In the genomic region with DNA sequence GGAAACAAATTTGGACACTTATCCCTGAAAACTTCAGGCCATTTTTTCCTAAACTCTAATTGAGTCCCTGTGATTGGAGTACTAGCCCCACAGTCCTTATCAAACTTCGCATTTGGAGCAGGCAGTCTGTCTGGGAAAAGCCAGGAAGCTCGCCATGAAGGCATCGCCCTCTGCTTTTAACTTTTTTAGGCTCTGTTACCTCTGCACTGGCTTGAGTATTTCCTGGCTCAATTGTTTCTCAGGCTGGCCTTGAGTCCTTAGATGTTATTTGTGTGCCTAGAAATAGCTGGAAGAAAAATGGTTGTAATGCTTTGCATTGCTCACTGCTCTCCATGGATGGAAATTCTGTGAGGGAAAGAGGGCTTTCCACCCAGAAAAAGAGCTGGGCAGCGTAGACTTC, we compare ENCODE assay signal across 9 cellular contexts. TPM values are rescaled to one million over a fixed set of nuclear protein-coding genes. Genes with fewer than 3 reads are reported as not detected.
DNase-seq lines count a peak whose midpoint lies in the region; ATAC-seq and TF ChIP-seq lines count a peak whose summit lies in the region.
"Had no signal": no experiment of that assay in that cellular context is flagged by ENCODE, and none has a peak within 500 bp of the region (broad histone marks: within the 10 kb centered on the region; RNA-seq: fewer than 3 reads in every experiment).

No MANE protein-coding gene starts in this region.

- H3K27ac Mint-ChIP-seq in WTC11, result peak overlapping the region; percentile 94
- H3K27ac Mint-ChIP-seq in neural crest cell (ENCODE audit: unreplicated experiment), result peak overlapping the region; percentile 15
- peak overlapping the region; percentile 84 for H3K27ac Mint-ChIP-seq in type B pancreatic cell
- H3K27ac Mint-ChIP-seq: activated CD8-positive, alpha-beta T cell treated with anti-CD3 and anti-CD28 coated beads for 36 hours had no signal

- CTCF ChIA-PET in WTC11 (lab: Charles Lee), result interaction anchor here (1.0 to 1.4 kb wide), 4 partner anchors 10 to 35 kb away, joined by 3 to 6 read pairs (median 4); no protein-coding TSS in a partner anchor

- H3K9me3 Mint-ChIP-seq in WTC11 (no peaks in the 10 kb centered on the region), neural crest cell (no peaks in the 10 kb centered on the region), type B pancreatic cell (no peaks in the 10 kb centered on the region)
- H3K9me3 Mint-ChIP-seq: activated CD8-positive, alpha-beta T cell treated with anti-CD3 and anti-CD28 coated beads for 36 hours had no signal

- no peak overlapping the region for H3K4me3 ChIP-seq in fibroblast of the aortic adventitia (ENCODE audit: low read depth, low read length)

- no peak overlapping the region for H3K4me3 Mint-ChIP-seq in WTC11
- H3K4me3 Mint-ChIP-seq in neural crest cell, result no peak overlapping the region
- no peak overlapping the region for H3K4me3 Mint-ChIP-seq in type B pancreatic cell
- H3K4me3 Mint-ChIP-seq: activated CD8-positive, alpha-beta T cell treated with anti-CD3 and anti-CD28 coated beads for 36 hours had no signal

- H3K27me3 Mint-ChIP-seq in WTC11 (ENCODE audit: low read depth) (no peaks in the 10 kb centered on the region), neural crest cell (ENCODE audit: low read depth) (no peaks in the 10 kb centered on the region), type B pancreatic cell (no peaks in the 10 kb centered on the region)

- no peak for TF ChIP-seq CTCF in WTC11 (IDR thresholded peaks at IDR 0.05)
- TF ChIP-seq CTCF in fibroblast of the aortic adventitia (IDR thresholded peaks at IDR 0.05; ENCODE audit: insufficient read depth, low read length), result no peak
- TF ChIP-seq CTCF in neural crest cell (conservative IDR thresholded peaks at IDR 0.05), result no peak
- no peak for TF ChIP-seq CTCF in type B pancreatic cell (conservative IDR thresholded peaks at IDR 0.05)

- H3K36me3 Mint-ChIP-seq in WTC11 (peaks cover 4% of the 10 kb centered on the region; the same call in 1 of the 2 replicates), neural crest cell (ENCODE audit: low read depth) (no peaks in the 10 kb centered on the region), type B pancreatic cell (peaks cover 33% of the 10 kb centered on the region)

- no peak for ATAC-seq in WTC11
- no peak for ATAC-seq in GM18907 (IDR thresholded peaks at IDR 0.05; ENCODE audit: unreplicated experiment)
- ATAC-seq: activated CD8-positive, alpha-beta T cell treated with anti-CD3 and anti-CD28 coated beads for 36 hours had no signal

- POLR2A ChIA-PET in WTC11 (lab: Charles Lee), result interaction anchor here (1.9 kb wide), 1 partner anchor 24 kb away, joined by 8 read pairs; a partner anchor contains a TSS

- DNase-seq in WTC11 (ENCODE audit: low spot score) (no peak), fibroblast of the aortic adventitia (ENCODE audit: low read depth) (peak; percentile 61), neural crest cell (ENCODE audit: low read depth, low spot score) (no peak), type B pancreatic cell (ENCODE audit: extremely low spot score, unreplicated experiment) (no peak), NCI-H82 (lab: John Stamatoyannopoulos, UW) (no peak), RPMI8226 (no peak), T-helper 9 cell (no peak)
- DNase-seq: activated CD8-positive, alpha-beta T cell treated with anti-CD3 and anti-CD28 coated beads for 36 hours had no signal

- peaks cover 78% of the 10 kb centered on the region for H3K4me1 Mint-ChIP-seq in WTC11
- peaks cover 67% of the 10 kb centered on the region for H3K4me1 Mint-ChIP-seq in neural crest cell
- peaks cover 70% of the 10 kb centered on the region for H3K4me1 Mint-ChIP-seq in type B pancreatic cell (ENCODE audit: unreplicated experiment)

TF ChIP-seq in WTC11, 78 proteins besides CTCF, POLR2A, EP300 and RAD21:
- TF ChIP-seq, protein P1, sequence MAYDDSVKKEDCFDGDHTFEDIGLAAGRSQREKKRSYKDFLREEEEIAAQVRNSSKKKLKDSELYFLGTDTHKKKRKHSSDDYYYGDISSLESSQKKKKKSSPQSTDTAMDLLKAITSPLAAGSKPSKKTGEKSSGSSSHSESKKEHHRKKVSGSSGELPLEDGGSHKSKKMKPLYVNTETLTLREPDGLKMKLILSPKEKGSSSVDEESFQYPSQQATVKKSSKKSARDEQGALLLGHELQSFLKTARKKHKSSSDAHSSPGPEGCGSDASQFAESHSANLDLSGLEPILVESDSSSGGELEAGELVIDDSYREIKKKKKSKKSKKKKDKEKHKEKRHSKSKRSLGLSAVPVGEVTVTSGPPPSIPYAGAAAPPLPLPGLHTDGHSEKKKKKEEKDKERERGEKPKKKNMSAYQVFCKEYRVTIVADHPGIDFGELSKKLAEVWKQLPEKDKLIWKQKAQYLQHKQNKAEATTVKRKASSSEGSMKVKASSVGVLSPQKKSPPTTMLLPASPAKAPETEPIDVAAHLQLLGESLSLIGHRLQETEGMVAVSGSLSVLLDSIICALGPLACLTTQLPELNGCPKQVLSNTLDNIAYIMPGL (CRISPR knock-in tag; IDR thresholded peaks at IDR 0.05), result no peak
- TF ChIP-seq CBFB (CRISPR knock-in tag; IDR thresholded peaks at IDR 0.05; ENCODE audit: low read depth), result no peak
- TF ChIP-seq ATF1 (CRISPR knock-in tag; IDR thresholded peaks at IDR 0.05), result no peak
- no peak for TF ChIP-seq OVOL2 (CRISPR knock-in tag; IDR thresholded peaks at IDR 0.05; ENCODE audit: borderline replicate concordance)
- no peak for TF ChIP-seq FOXP1 (CRISPR knock-in tag; IDR thresholded peaks at IDR 0.05; ENCODE audit: borderline replicate concordance)
- TF ChIP-seq, protein P2, sequence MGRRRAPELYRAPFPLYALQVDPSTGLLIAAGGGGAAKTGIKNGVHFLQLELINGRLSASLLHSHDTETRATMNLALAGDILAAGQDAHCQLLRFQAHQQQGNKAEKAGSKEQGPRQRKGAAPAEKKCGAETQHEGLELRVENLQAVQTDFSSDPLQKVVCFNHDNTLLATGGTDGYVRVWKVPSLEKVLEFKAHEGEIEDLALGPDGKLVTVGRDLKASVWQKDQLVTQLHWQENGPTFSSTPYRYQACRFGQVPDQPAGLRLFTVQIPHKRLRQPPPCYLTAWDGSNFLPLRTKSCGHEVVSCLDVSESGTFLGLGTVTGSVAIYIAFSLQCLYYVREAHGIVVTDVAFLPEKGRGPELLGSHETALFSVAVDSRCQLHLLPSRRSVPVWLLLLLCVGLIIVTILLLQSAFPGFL (CRISPR knock-in tag; IDR thresholded peaks at IDR 0.05; ENCODE audit: borderline replicate concordance), result no peak
- no peak for TF ChIP-seq NFATC4 (CRISPR knock-in tag; IDR thresholded peaks at IDR 0.05)
- TF ChIP-seq HMGA2 (CRISPR knock-in tag; IDR thresholded peaks at IDR 0.05), result no peak
- TF ChIP-seq FOXJ3 (CRISPR knock-in tag; IDR thresholded peaks at IDR 0.05; ENCODE audit: borderline replicate concordance), result no peak
- TF ChIP-seq GABPB1 (CRISPR knock-in tag; IDR thresholded peaks at IDR 0.05), result no peak

RNA-seq across cellular contexts. Expression of a gene that starts 24.2 kb away (rescaled TPM):
- 484 to 511 TPM (median 506 TPM) in 3 replicates for total RNA-seq in WTC11 (2021)
- total RNA-seq in fibroblast of the aortic adventitia (ENCODE audit: low replicate concordance), result 20.1 and 280 TPM in 2 replicates
- total RNA-seq in neural crest cell, result 324 and 335 TPM in 2 replicates
- 475 and 776 TPM in 2 replicates for total RNA-seq in type B pancreatic cell (ENCODE audit: low replicate concordance)

RNA-seq across cellular contexts. Expression of a gene that starts 52.7 kb away (rescaled TPM):
- total RNA-seq in WTC11 (2021) (389 to 416 TPM (median 410 TPM) in 3 replicates), fibroblast of the aortic adventitia (ENCODE audit: low replicate concordance) (268 and 491 TPM in 2 replicates), neural crest cell (255 TPM in 2 replicates), type B pancreatic cell (ENCODE audit: low replicate concordance) (274 and 310 TPM in 2 replicates)

RNA-seq across cellular contexts. Expression of a gene that starts 53.9 kb away (rescaled TPM):
- 14.0 to 25.0 TPM (median 24.5 TPM) in 3 replicates for total RNA-seq in WTC11 (2021)
- total RNA-seq in fibroblast of the aortic adventitia (ENCODE audit: low replicate concordance), result 0.57 TPM in 1 of 2 replicates, not detected in the other
- total RNA-seq in neural crest cell, result 1.5 and 3.4 TPM in 2 replicates
- total RNA-seq in type B pancreatic cell (ENCODE audit: low replicate concordance), result 2.4 and 16.8 TPM in 2 replicates

Comparison
In these comparisons a context has a peak if more than half of its experiments do, and no peak if none do; other contexts are left out.
1. H3K27ac Mint-ChIP-seq: peak in every context shown above with its lines; median percentile 94 in WTC11; 84 in type B pancreatic cell; 15 in neural crest cell.